ENCODE assay signal across 19 cellular contexts in genomic region chr7:71679480-71679879, GRCh38.
"Had no signal": no experiment of that assay in that cellular context is flagged by ENCODE, and none has a peak within 500 bp of the region (broad histone marks: within the 10 kb centered on the region; RNA-seq: fewer than 3 reads in every experiment).

No MANE protein-coding gene starts in this region.

- H3K27ac ChIP-seq: epithelial cell of prostate, esophagus muscularis mucosa, gastrocnemius medialis, ovary, right atrium auricular region, tibial artery had no signal

- H3K4me3 ChIP-seq: esophagus muscularis mucosa, gastrocnemius medialis, ovary, right atrium auricular region, tibial artery had no signal

- H3K4me1 ChIP-seq: esophagus muscularis mucosa, gastrocnemius medialis, right atrium auricular region, tibial artery had no signal

- H3K27me3 ChIP-seq: esophagus muscularis mucosa, gastrocnemius medialis, ovary, right atrium auricular region, tibial artery had no signal

- H3K27me3 Mint-ChIP-seq: dendritic cell treated with granulocyte-macrophage colony-stimulating factor and Interleukin-4, amounts not matched to agents 40 ng/mL and 50 ng/mL, for 4 days; effector memory CD8-positive, alpha-beta T cell had no signal

- ATAC-seq: effector memory CD8-positive, alpha-beta T cell; gastrocnemius medialis; left lobe of liver; natural killer cell had no signal

- H3K36me3 Mint-ChIP-seq: mesothelial cell of epicardium, natural killer cell had no signal

- H3K9me3 ChIP-seq: esophagus muscularis mucosa, gastrocnemius medialis, ovary, right atrium auricular region, tibial artery had no signal

- H3K4me1 Mint-ChIP-seq: mesothelial cell of epicardium, natural killer cell had no signal

- H3K27ac Mint-ChIP-seq: dendritic cell treated with granulocyte-macrophage colony-stimulating factor and Interleukin-4, amounts not matched to agents 40 ng/mL and 50 ng/mL, for 4 days; effector memory CD8-positive, alpha-beta T cell; mesothelial cell of epicardium; natural killer cell had no signal

- H3K4me3 Mint-ChIP-seq: dendritic cell treated with granulocyte-macrophage colony-stimulating factor and Interleukin-4, amounts not matched to agents 40 ng/mL and 50 ng/mL, for 4 days; effector memory CD8-positive, alpha-beta T cell; mesothelial cell of epicardium; natural killer cell; neural crest cell had no signal

- H3K36me3 ChIP-seq: gastrocnemius medialis, ovary, right atrium auricular region had no signal

- DNase-seq: effector memory CD8-positive, alpha-beta T cell; gastrocnemius medialis; islet precursor cell; natural killer cell; nucleus accumbens; ovary; small intestine; stimulated activated CD4-positive, alpha-beta T cell treated with anti-CD3 and anti-CD28 coated beads, Interleukin-12 subunit alpha, Interleukin-12 subunit beta, amount 100 ng/mL, for 4 hours; stimulated activated CD4-positive, alpha-beta T cell treated with anti-CD3 and anti-CD28 coated beads, Interleukin-2, amount 100 ng/mL, for 48 hours; stimulated activated naive CD4-positive, alpha-beta T cell treated with Interleukin-2 at 50 U/mL for 16 hours; tibial artery had no signal

- FAIRE-seq: colon, small intestine had no signal

- H3K9me3 Mint-ChIP-seq: mesothelial cell of epicardium, neural crest cell had no signal
